Comparison of ENCODE assay signal across 22 cellular contexts in the genomic region with DNA sequence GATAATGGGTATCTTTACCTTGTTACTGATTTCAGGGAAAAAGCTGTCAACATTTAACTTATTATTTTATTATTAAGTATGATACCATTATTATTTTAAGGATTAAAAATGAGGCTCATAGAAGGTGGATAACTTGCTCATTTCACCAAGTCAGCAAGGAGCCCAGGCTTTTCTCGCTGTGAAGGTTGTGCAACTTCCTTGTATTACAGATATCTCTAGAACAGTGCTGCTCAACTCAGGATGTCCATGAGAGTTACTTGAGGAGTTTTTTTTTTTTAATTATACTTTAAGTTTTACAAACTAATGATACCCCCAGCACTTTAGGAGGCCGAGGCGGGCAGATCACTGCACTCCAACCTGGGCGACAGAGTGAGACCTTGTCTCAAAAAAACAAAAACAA.
"Had no signal": no experiment of that assay in that cellular context is flagged by ENCODE, and none has a peak within 500 bp of the region (broad histone marks: within the 10 kb centered on the region; RNA-seq: fewer than 3 reads in every experiment).

No MANE protein-coding gene starts in this region.

- DNase-seq: activated CD4-positive, alpha-beta T cell treated with anti-CD3 and anti-CD28 coated beads, Interleukin-2, amount 10 ng/mL, durations not matched to agents 7 days and 5 days; activated CD4-positive, CD25-positive, alpha-beta regulatory T cell treated with anti-CD3 and anti-CD28 coated beads, Interleukin-2, amount 50 U/mL, for 72 hours; activated CD8-positive, alpha-beta memory T cell treated with anti-CD3 and anti-CD28 coated beads, Interleukin-2, amount 10 ng/mL, durations not matched to agents 7 days and 5 days; activated CD8-positive, alpha-beta T cell treated with anti-CD3 and anti-CD28 coated beads for 36 hours; activated gamma-delta T cell; activated naive CD4-positive, alpha-beta T cell treated with anti-CD3 and anti-CD28 coated beads, Interleukin-2, amount 50 U/mL, for 16 hours; activated T-cell treated with anti-CD3 and anti-CD28 coated beads for 4 hours; aorta; colonic mucosa; heart left ventricle; kidney; left lung; naive B cell; small intestine; stimulated activated CD4-positive, alpha-beta T cell treated with anti-CD3 and anti-CD28 coated beads, Interleukin-15, amount 100 ng/mL, for 24 hours; stomach; T-helper 2 cell; transverse colon; WERI-Rb-1 had no signal

- H3K9me3 ChIP-seq: colonic mucosa, heart left ventricle, left lung, stomach, suprapubic skin, transverse colon had no signal

- H3K27me3 ChIP-seq: colonic mucosa, heart left ventricle, left lung, stomach, suprapubic skin, transverse colon had no signal

- H3K4me1 ChIP-seq: colonic mucosa, heart left ventricle, left lung, suprapubic skin had no signal

- H3K36me3 ChIP-seq: colonic mucosa, heart left ventricle, left lung, stomach, suprapubic skin, transverse colon, WERI-Rb-1 had no signal

- FAIRE-seq: kidney, small intestine, urothelium cell line had no signal

- H3K4me3 ChIP-seq: colonic mucosa, heart left ventricle, left lung, lung, stomach, suprapubic skin, transverse colon had no signal

- H3K27ac ChIP-seq: colonic mucosa, heart left ventricle, left lung, stomach, suprapubic skin, transverse colon, WERI-Rb-1 had no signal
